1 cellular context compared by ENCODE assay signal in genomic region chr1:3327936-3328590, GRCh38.
TF ChIP-seq lines count a peak whose summit lies in the region.

No MANE protein-coding gene starts in this region.

TF ChIP-seq in H1, 55 proteins besides CTCF, POLR2A, EP300 and RAD21 (continued from another document):
- TF ChIP-seq SIN3A (conservative IDR thresholded peaks at IDR 0.05 in 1 of 2, IDR thresholded peaks at IDR 0.05 in 1 of 2; ENCODE audit: low read depth in 1 of 2, low read length in 2 of 2) (no peak), KDM1A (IDR thresholded peaks at IDR 0.05; ENCODE audit: borderline replicate concordance, low read length) (no peak), SAP30 (IDR thresholded peaks at IDR 0.05; ENCODE audit: insufficient read depth, insufficient replicate concordance, low read length) (no peak), SIRT6 (IDR thresholded peaks at IDR 0.05; ENCODE audit: low read length) (no peak), CTBP2 (IDR thresholded peaks at IDR 0.05; ENCODE audit: borderline replicate concordance, insufficient read depth, insufficient read length, low read length) (no peak)
